16 cellular contexts compared by ENCODE assay signal in genomic region chr2:207633686-207634085, GRCh38.
"Had no signal": no experiment of that assay in that cellular context is flagged by ENCODE, and none has a peak within 500 bp of the region (broad histone marks: within the 10 kb centered on the region; RNA-seq: fewer than 3 reads in every experiment).

No MANE protein-coding gene starts in this region.

- H3K27me3 ChIP-seq: ascending aorta, gastroesophageal sphincter, heart left ventricle, pancreas had no signal

- H3K9me3 Mint-ChIP-seq: activated naive CD4-positive, alpha-beta T cell treated with anti-CD3 and anti-CD28 coated beads, Interleukin-2, amount 50 U/mL, for 24 hours; activated T-cell treated with anti-CD3 and anti-CD28 coated beads, Interleukin-2, amount 50 U/mL, for 72 hours; immature natural killer cell; naive thymus-derived CD8-positive, alpha-beta T cell; stimulated activated effector memory CD8-positive, alpha-beta T cell treated with anti-CD3 and anti-CD28 coated beads, Interleukin-12 subunit alpha, Interleukin-12 subunit beta, amount 100 ng/mL, for 72 hours had no signal

- H3K4me3 ChIP-seq: ascending aorta, gastroesophageal sphincter, heart left ventricle, pancreas, thoracic aorta had no signal

- H3K36me3 Mint-ChIP-seq: activated naive CD4-positive, alpha-beta T cell treated with anti-CD3 and anti-CD28 coated beads, Interleukin-2, amount 50 U/mL, for 24 hours; immature natural killer cell; naive thymus-derived CD8-positive, alpha-beta T cell; stimulated activated effector memory CD8-positive, alpha-beta T cell treated with anti-CD3 and anti-CD28 coated beads, Interleukin-12 subunit alpha, Interleukin-12 subunit beta, amount 100 ng/mL, for 72 hours had no signal

- DNase-seq: activated CD4-positive, alpha-beta T cell treated with anti-CD3 and anti-CD28 coated beads for 1 hour; activated CD4-positive, alpha-beta T cell treated with anti-CD3 and anti-CD28 coated beads, Interleukin-2, amount 50 U/mL, for 4 hours; activated gamma-delta T cell; cortex of kidney; heart left ventricle; immature natural killer cell; naive thymus-derived CD8-positive, alpha-beta T cell; pancreas; stimulated activated CD4-positive, alpha-beta T cell treated with anti-CD3 and anti-CD28 coated beads, Interleukin-4, amount 100 ng/mL, for 24 hours; WERI-Rb-1 had no signal

- H3K27ac ChIP-seq: ascending aorta, gastroesophageal sphincter, pancreas, thoracic aorta, WERI-Rb-1 had no signal

- H3K4me1 ChIP-seq: ascending aorta, gastroesophageal sphincter, pancreas had no signal

- H3K36me3 ChIP-seq: ascending aorta, gastroesophageal sphincter, heart left ventricle, pancreas, thoracic aorta, WERI-Rb-1 had no signal

- H3K27me3 Mint-ChIP-seq: activated naive CD4-positive, alpha-beta T cell treated with anti-CD3 and anti-CD28 coated beads, Interleukin-2, amount 50 U/mL, for 24 hours had no signal

- H3K27ac Mint-ChIP-seq: activated naive CD4-positive, alpha-beta T cell treated with anti-CD3 and anti-CD28 coated beads, Interleukin-2, amount 50 U/mL, for 24 hours; activated T-cell treated with anti-CD3 and anti-CD28 coated beads, Interleukin-2, amount 50 U/mL, for 72 hours; immature natural killer cell; stimulated activated effector memory CD8-positive, alpha-beta T cell treated with anti-CD3 and anti-CD28 coated beads, Interleukin-12 subunit alpha, Interleukin-12 subunit beta, amount 100 ng/mL, for 72 hours had no signal

- H3K4me1 Mint-ChIP-seq: immature natural killer cell had no signal

- H3K9me3 ChIP-seq: ascending aorta, gastroesophageal sphincter, heart left ventricle, pancreas, thoracic aorta had no signal

- H3K4me3 Mint-ChIP-seq: activated naive CD4-positive, alpha-beta T cell treated with anti-CD3 and anti-CD28 coated beads, Interleukin-2, amount 50 U/mL, for 24 hours; activated T-cell treated with anti-CD3 and anti-CD28 coated beads, Interleukin-2, amount 50 U/mL, for 72 hours; immature natural killer cell; naive thymus-derived CD8-positive, alpha-beta T cell; stimulated activated effector memory CD8-positive, alpha-beta T cell treated with anti-CD3 and anti-CD28 coated beads, Interleukin-12 subunit alpha, Interleukin-12 subunit beta, amount 100 ng/mL, for 72 hours had no signal
